Comparison of ENCODE assay signal across 8 cellular contexts in genomic region chr5:122515709-122516431, GRCh38.
DNase-seq lines count a peak whose midpoint lies in the region; ATAC-seq and TF ChIP-seq lines count a peak whose summit lies in the region.

No MANE protein-coding gene starts in this region.

- peaks cover 6% of the 10 kb centered on the region for H3K9me3 Mint-ChIP-seq in mesothelial cell of epicardium

- peaks cover 18% of the 10 kb centered on the region for H3K4me1 Mint-ChIP-seq in mesothelial cell of epicardium

- no peaks in the 10 kb centered on the region for H3K4me1 ChIP-seq in Loucy (ENCODE audit: insufficient read depth, low read length, poor library complexity, severe bottlenecking)

- H3K9me2 ChIP-seq in Loucy (replicated peaks; ENCODE audit: low read depth, low read length), result no peaks in the 10 kb centered on the region

- no peaks in the 10 kb centered on the region for H3K27me3 ChIP-seq in Loucy (ENCODE audit: insufficient read depth, low read length, poor library complexity, severe bottlenecking)

- no peaks in the 10 kb centered on the region for H3K27me3 Mint-ChIP-seq in mesothelial cell of epicardium (ENCODE audit: low read depth)

- no peak overlapping the region for H2AFZ ChIP-seq in Loucy (ENCODE audit: low read length)

- DNase-seq in COLO829 (ENCODE audit: low spot score), result peak; percentile 75
- peak; percentile 52 for DNase-seq in GM20000 (ENCODE audit: low spot score)
- DNase-seq in RKO (ENCODE audit: low spot score), result peak; percentile 80
- DNase-seq in epidermal melanocyte (ENCODE audit: insufficient read length, low spot score), result peak; percentile 42
- DNase-seq in mesothelial cell of epicardium (ENCODE audit: low spot score in 2 of 2, unreplicated experiment in 2 of 2), result peak in 1 of 2 experiments; percentile 58

- H3K4me3 Mint-ChIP-seq in mesothelial cell of epicardium, result no peak overlapping the region

- no peak overlapping the region for H3K4me2 ChIP-seq in Loucy (ENCODE audit: low read depth, low read length, poor library complexity, severe bottlenecking)

- no peaks in the 10 kb centered on the region for H3K79me2 ChIP-seq in Loucy (ENCODE audit: insufficient read depth, low read length)

- H3K36me3 Mint-ChIP-seq in mesothelial cell of epicardium, result peaks cover 6% of the 10 kb centered on the region

- no peak overlapping the region for H3K9ac ChIP-seq in Loucy (ENCODE audit: low read depth, low read length, poor library complexity, severe bottlenecking)

- no peak for ATAC-seq in GM21528 (IDR thresholded peaks at IDR 0.05; ENCODE audit: low FRiP score, unreplicated experiment)
- ATAC-seq in HG03378 (IDR thresholded peaks at IDR 0.05; ENCODE audit: unreplicated experiment), result no peak

- no peaks in the 10 kb centered on the region for H3K36me3 ChIP-seq in Loucy (ENCODE audit: insufficient read depth, low read length)

- peak; percentile 46 for TF ChIP-seq CTCF in GM20000 (IDR thresholded peaks at IDR 0.05; ENCODE audit: extremely low read depth, missing control alignments)
- peak; percentile 59 for TF ChIP-seq CTCF in Loucy (conservative IDR thresholded peaks at IDR 0.05; ENCODE audit: low read length)
- peak; percentile 59 for TF ChIP-seq CTCF in mesothelial cell of epicardium (IDR thresholded peaks at IDR 0.05; ENCODE audit: unreplicated experiment)

- no peak overlapping the region for H3K4me3 ChIP-seq in Loucy (ENCODE audit: low read length, poor library complexity, severe bottlenecking)

- no peaks in the 10 kb centered on the region for H4K20me1 ChIP-seq in Loucy (ENCODE audit: insufficient read depth, low read length, poor library complexity, severe bottlenecking)

- no peaks in the 10 kb centered on the region for H3K9me3 ChIP-seq in Loucy (ENCODE audit: insufficient read depth, low read depth, low read length)

- H3K27ac Mint-ChIP-seq in mesothelial cell of epicardium, result no peak overlapping the region

- H3F3A ChIP-seq in Loucy (ENCODE audit: low read depth), result no peaks in the 10 kb centered on the region
